ENCODE assay signal across 8 cellular contexts in the genomic region with DNA sequence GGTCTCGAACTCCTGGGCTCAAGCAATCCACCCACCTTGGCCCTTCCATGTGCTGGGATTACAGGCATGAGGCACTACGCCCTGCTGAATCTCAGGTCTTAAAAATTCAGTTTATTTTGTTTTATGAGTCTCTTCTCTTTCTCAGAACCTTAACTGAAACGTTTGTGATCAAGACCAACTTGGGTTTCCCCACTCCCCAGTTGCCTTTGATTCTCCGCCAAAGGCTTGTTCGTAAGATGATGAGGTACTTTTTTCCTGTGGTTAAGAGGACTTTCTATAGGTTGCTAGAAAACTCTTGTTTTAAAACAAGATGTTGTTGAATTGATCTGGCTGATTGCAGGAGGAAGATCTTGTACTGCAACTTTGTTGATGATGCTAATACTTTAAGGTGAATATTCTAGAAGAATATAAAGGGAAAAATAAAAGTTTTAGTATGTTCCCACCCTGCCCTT. TPM values are rescaled to one million over a fixed set of nuclear protein-coding genes. Genes with fewer than 3 reads are reported as not detected.
DNase-seq lines count a peak whose midpoint lies in the region; ATAC-seq and TF ChIP-seq lines count a peak whose summit lies in the region.

No MANE protein-coding gene starts in this region.

- H3K4me3 Mint-ChIP-seq in glutamatergic neuron (ENCODE audit: unreplicated experiment), result no peak overlapping the region

- peak; percentile 58 for DNase-seq in activated gamma-delta T cell treated with Interleukin-2 at 50 U/mL for 16 hours
- no peak for DNase-seq in activated gamma-delta T cell (lab: John Stamatoyannopoulos, UW)
- DNase-seq in RWPE1 (ENCODE audit: low spot score), result no peak
- DNase-seq in activated naive CD8-positive, alpha-beta T cell treated with anti-CD3 and anti-CD28 coated beads, Interleukin-2, amount 50 U/mL, for 16 hours (ENCODE audit: low read depth, low spot score), result peak; percentile 47
- DNase-seq in stimulated activated CD4-positive, alpha-beta T cell treated with anti-CD3 and anti-CD28 coated beads, Interleukin-2, amount 100 ng/mL, for 48 hours, result peak; percentile 34 to 56
- DNase-seq in glutamatergic neuron, result no peak
- DNase-seq in NCI-H1105 (lab: John Stamatoyannopoulos, UW), result no peak

- H3K27ac ChIP-seq in RWPE1, result peak overlapping the region; percentile 54

- CTCF ChIA-PET in RWPE1 (lab: Yijun Ruan, JAX), result no interaction called here

- peaks cover 2% of the 10 kb centered on the region for H3K4me1 Mint-ChIP-seq in glutamatergic neuron (ENCODE audit: low read depth, unreplicated experiment)

- POLR2A ChIA-PET in RWPE1 (lab: Yijun Ruan, JAX; ENCODE audit: low non-redundant PET), result no interaction called here

- no peak for TF ChIP-seq CTCF in RWPE1 (conservative IDR thresholded peaks at IDR 0.05; ENCODE audit: low read depth)
- TF ChIP-seq CTCF in glutamatergic neuron (IDR thresholded peaks at IDR 0.05; ENCODE audit: partially characterized antibody, unreplicated experiment), result no peak

- no peak overlapping the region for H3K27ac Mint-ChIP-seq in glutamatergic neuron (ENCODE audit: unreplicated experiment)

- peaks cover 3% of the 10 kb centered on the region for H3K27me3 Mint-ChIP-seq in glutamatergic neuron (ENCODE audit: unreplicated experiment)

- H3K9me3 Mint-ChIP-seq in glutamatergic neuron (ENCODE audit: unreplicated experiment), result peaks cover 1% of the 10 kb centered on the region

- no peak for ATAC-seq in HG03025 (IDR thresholded peaks at IDR 0.05; ENCODE audit: low FRiP score, unreplicated experiment)

- peaks cover 12% of the 10 kb centered on the region for H3K36me3 Mint-ChIP-seq in glutamatergic neuron (ENCODE audit: unreplicated experiment)

RNA-seq across cellular contexts. Expression of gene ABCC1, which starts 11.7 kb away (rescaled TPM):
- total RNA-seq in glutamatergic neuron (ENCODE audit: unreplicated experiment), result 29.9 TPM

Comparison
In these comparisons a context has a peak if more than half of its experiments do, and no peak if none do; other contexts are left out.
1. DNase-seq: peak in activated gamma-delta T cell treated with Interleukin-2 at 50 U/mL for 16 hours (single experiment), activated naive CD8-positive, alpha-beta T cell treated with anti-CD3 and anti-CD28 coated beads, Interleukin-2, amount 50 U/mL, for 16 hours (single experiment) and stimulated activated CD4-positive, alpha-beta T cell treated with anti-CD3 and anti-CD28 coated beads, Interleukin-2, amount 100 ng/mL, for 48 hours (2 of 2); none in activated gamma-delta T cell (single experiment), RWPE1 (single experiment), glutamatergic neuron (single experiment) and NCI-H1105 (single experiment).